ENCODE assay signal across 12 cellular contexts in genomic region chr14:93056840-93057585, GRCh38. TPM values are rescaled to one million over a fixed set of nuclear protein-coding genes. Genes with fewer than 3 reads are reported as not detected.
DNase-seq lines count a peak whose midpoint lies in the region; ATAC-seq, FAIRE-seq and TF ChIP-seq lines count a peak whose summit lies in the region.
"Had no signal": no experiment of that assay in that cellular context is flagged by ENCODE, and none has a peak within 500 bp of the region (broad histone marks: within the 10 kb centered on the region; RNA-seq: fewer than 3 reads in every experiment).

No MANE protein-coding gene starts in this region.

- intact Hi-C loops in dendritic cell treated with granulocyte-macrophage colony-stimulating factor and Interleukin-4, amounts not matched to agents 40 ng/mL and 50 ng/mL, for 4 days (cut with micrococcal nuclease), result no loop called here

- no peaks in the 10 kb centered on the region for H3K9me3 Mint-ChIP-seq in stimulated activated naive CD8-positive, alpha-beta T cell treated with anti-CD3 and anti-CD28 coated beads, Interleukin-15, Interleukin-2, amounts not matched to agents 100 ng/mL and 50 ng/mL, for 24 hours
- H3K9me3 Mint-ChIP-seq in dendritic cell treated with granulocyte-macrophage colony-stimulating factor and Interleukin-4, amounts not matched to agents 40 ng/mL and 50 ng/mL, for 4 days, result no peaks in the 10 kb centered on the region
- no peaks in the 10 kb centered on the region for H3K9me3 Mint-ChIP-seq in memory B cell
- H3K9me3 Mint-ChIP-seq: natural killer cell treated with Interleukin-12 subunit alpha and Interleukin-12 subunit beta and Interleukin-15 and Interleukin-18, amount 100 ng/mL, for 72 hours had no signal

- no peak overlapping the region for H3K4me3 Mint-ChIP-seq in stimulated activated naive CD8-positive, alpha-beta T cell treated with anti-CD3 and anti-CD28 coated beads, Interleukin-15, Interleukin-2, amounts not matched to agents 100 ng/mL and 50 ng/mL, for 24 hours
- H3K4me3 Mint-ChIP-seq in dendritic cell treated with granulocyte-macrophage colony-stimulating factor and Interleukin-4, amounts not matched to agents 40 ng/mL and 50 ng/mL, for 4 days, result no peak overlapping the region
- no peak overlapping the region for H3K4me3 Mint-ChIP-seq in memory B cell
- H3K4me3 Mint-ChIP-seq: natural killer cell treated with Interleukin-12 subunit alpha and Interleukin-12 subunit beta and Interleukin-15 and Interleukin-18, amount 100 ng/mL, for 72 hours had no signal

- ATAC-seq in stimulated activated naive CD8-positive, alpha-beta T cell treated with anti-CD3 and anti-CD28 coated beads, Interleukin-15, Interleukin-2, amounts not matched to agents 100 U/mL and 50 U/mL, for 24 hours, result no peak
- ATAC-seq in memory B cell (ENCODE audit: low read depth), result no peak
- no peak for ATAC-seq in omental fat pad (ENCODE audit: low FRiP score)

- H3K27ac Mint-ChIP-seq in stimulated activated naive CD8-positive, alpha-beta T cell treated with anti-CD3 and anti-CD28 coated beads, Interleukin-15, Interleukin-2, amounts not matched to agents 100 ng/mL and 50 ng/mL, for 24 hours, result peak overlapping the region; percentile 8
- peak overlapping the region; percentile 29 for H3K27ac Mint-ChIP-seq in dendritic cell treated with granulocyte-macrophage colony-stimulating factor and Interleukin-4, amounts not matched to agents 40 ng/mL and 50 ng/mL, for 4 days
- peak overlapping the region; percentile 76 for H3K27ac Mint-ChIP-seq in memory B cell

- no peak for DNase-seq in stimulated activated naive CD8-positive, alpha-beta T cell treated with anti-CD3 and anti-CD28 coated beads, Interleukin-15, Interleukin-2, amounts not matched to agents 100 U/mL and 50 U/mL, for 24 hours
- DNase-seq in memory B cell (ENCODE audit: low spot score in 2 of 2), result no peak
- DNase-seq in NCI-H1436 treated with DMSO at 0.1 percent for 48 hours (lab: John Stamatoyannopoulos, UW), result no peak
- DNase-seq in HuH-7.5 (ENCODE audit: low spot score), result no peak
- no peak for DNase-seq in GM19239 (ENCODE audit: insufficient read length, low spot score)
- DNase-seq in omental fat pad (ENCODE audit: low spot score), result no peak
- DNase-seq: AML-193; NCI-H2171 treated with DMSO at 0.1 percent for 48 hours; stimulated activated CD4-positive, alpha-beta T cell treated with anti-CD3 and anti-CD28 coated beads, Interleukin-4, amount 100 ng/mL, for 24 hours had no signal

- H3K36me3 Mint-ChIP-seq in stimulated activated naive CD8-positive, alpha-beta T cell treated with anti-CD3 and anti-CD28 coated beads, Interleukin-15, Interleukin-2, amounts not matched to agents 100 ng/mL and 50 ng/mL, for 24 hours (ENCODE audit: low read depth), result no peaks in the 10 kb centered on the region
- peaks cover 53% of the 10 kb centered on the region for H3K36me3 Mint-ChIP-seq in dendritic cell treated with granulocyte-macrophage colony-stimulating factor and Interleukin-4, amounts not matched to agents 40 ng/mL and 50 ng/mL, for 4 days (ENCODE audit: low read depth)
- peaks cover 6% of the 10 kb centered on the region for H3K36me3 Mint-ChIP-seq in memory B cell
- H3K36me3 Mint-ChIP-seq: natural killer cell treated with Interleukin-12 subunit alpha and Interleukin-12 subunit beta and Interleukin-15 and Interleukin-18, amount 100 ng/mL, for 72 hours had no signal

- TF ChIP-seq CTCF in omental fat pad (IDR thresholded peaks at IDR 0.05), result no peak

- peaks cover 69% of the 10 kb centered on the region for H3K4me1 Mint-ChIP-seq in stimulated activated naive CD8-positive, alpha-beta T cell treated with anti-CD3 and anti-CD28 coated beads, Interleukin-15, Interleukin-2, amounts not matched to agents 100 ng/mL and 50 ng/mL, for 24 hours (ENCODE audit: low read depth)
- peaks cover 67% of the 10 kb centered on the region for H3K4me1 Mint-ChIP-seq in dendritic cell treated with granulocyte-macrophage colony-stimulating factor and Interleukin-4, amounts not matched to agents 40 ng/mL and 50 ng/mL, for 4 days (ENCODE audit: low read depth)
- H3K4me1 Mint-ChIP-seq in memory B cell, result peaks cover 39% of the 10 kb centered on the region

- H3K27me3 Mint-ChIP-seq in stimulated activated naive CD8-positive, alpha-beta T cell treated with anti-CD3 and anti-CD28 coated beads, Interleukin-15, Interleukin-2, amounts not matched to agents 100 ng/mL and 50 ng/mL, for 24 hours, result no peaks in the 10 kb centered on the region
- no peaks in the 10 kb centered on the region for H3K27me3 Mint-ChIP-seq in dendritic cell treated with granulocyte-macrophage colony-stimulating factor and Interleukin-4, amounts not matched to agents 40 ng/mL and 50 ng/mL, for 4 days
- H3K27me3 Mint-ChIP-seq in memory B cell, result no peaks in the 10 kb centered on the region
- H3K27me3 Mint-ChIP-seq: natural killer cell treated with Interleukin-12 subunit alpha and Interleukin-12 subunit beta and Interleukin-15 and Interleukin-18, amount 100 ng/mL, for 72 hours had no signal

- FAIRE-seq in GM19239 (lab: Jason Lieb, UNC), result no peak

RNA-seq across cellular contexts. Expression of gene ITPK1, which starts 58.7 kb away (rescaled TPM):
- total RNA-seq in omental fat pad, result 10 to 100 TPM; 32.6 to 94.9 (median 54.6) TPM

Comparison
In these comparisons a context has a peak if more than half of its experiments do, and no peak if none do; other contexts are left out.
1. H3K27ac Mint-ChIP-seq: peak in every context shown above with its lines; median percentile 76 in memory B cell; 29 in dendritic cell treated with granulocyte-macrophage colony-stimulating factor and Interleukin-4, amounts not matched to agents 40 ng/mL and 50 ng/mL, for 4 days; 8 in stimulated activated naive CD8-positive, alpha-beta T cell treated with anti-CD3 and anti-CD28 coated beads, Interleukin-15, Interleukin-2, amounts not matched to agents 100 ng/mL and 50 ng/mL, for 24 hours.